ENCODE assay signal across 8 cellular contexts in the genomic region with DNA sequence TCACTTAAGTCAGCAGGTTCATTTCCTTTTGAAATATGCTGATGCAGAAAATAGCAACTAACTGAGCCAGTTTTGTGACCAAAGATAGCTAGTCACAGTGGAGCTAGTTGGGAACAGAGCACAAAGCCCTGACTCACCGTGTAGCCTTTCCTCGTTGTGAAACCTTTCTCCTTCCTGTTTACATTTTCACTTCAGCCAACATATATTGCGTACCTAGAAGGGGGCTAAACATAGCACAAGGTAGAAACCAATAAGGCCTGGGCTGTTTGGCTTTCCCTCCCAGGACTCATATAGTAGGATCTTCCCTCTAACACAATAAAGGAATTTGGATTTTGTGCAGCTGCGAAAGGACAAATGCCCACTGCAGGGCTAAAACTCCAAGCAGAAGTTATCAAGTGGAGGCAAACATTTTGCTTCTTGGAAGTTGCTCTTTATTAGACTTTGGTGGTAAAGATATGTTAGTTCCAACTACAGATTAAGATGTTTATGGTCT.
DNase-seq lines count a peak whose midpoint lies in the region; ATAC-seq lines count a peak whose summit lies in the region.

No MANE protein-coding gene starts in this region.

- peaks cover 6% of the 10 kb centered on the region for H3K4me1 Mint-ChIP-seq in stimulated activated naive CD8-positive, alpha-beta T cell treated with anti-CD3 and anti-CD28 coated beads, Interleukin-15, amount 100 ng/mL, for 72 hours

- no peak overlapping the region for H3K27ac ChIP-seq in substantia nigra (ENCODE audit: low read depth, low read length, poor library complexity, severe bottlenecking)

- ATAC-seq in GM19463 (IDR thresholded peaks at IDR 0.05; ENCODE audit: unreplicated experiment) (peak; percentile 95), HG03460 (IDR thresholded peaks at IDR 0.05; ENCODE audit: unreplicated experiment) (peak; percentile 99), HG02970 (IDR thresholded peaks at IDR 0.05; ENCODE audit: low FRiP score, unreplicated experiment) (no peak)
- ATAC-seq in stimulated activated naive CD8-positive, alpha-beta T cell treated with anti-CD3 and anti-CD28 coated beads, Interleukin-15, amount 100 ng/mL, for 72 hours: peak; percentile 90

- H3K9me3 Mint-ChIP-seq in stimulated activated naive CD8-positive, alpha-beta T cell treated with anti-CD3 and anti-CD28 coated beads, Interleukin-15, amount 100 ng/mL, for 72 hours: no peaks in the 10 kb centered on the region

- no peak overlapping the region for H3K4me3 Mint-ChIP-seq in stimulated activated naive CD8-positive, alpha-beta T cell treated with anti-CD3 and anti-CD28 coated beads, Interleukin-15, amount 100 ng/mL, for 72 hours

- H3K27me3 Mint-ChIP-seq in stimulated activated naive CD8-positive, alpha-beta T cell treated with anti-CD3 and anti-CD28 coated beads, Interleukin-15, amount 100 ng/mL, for 72 hours: no peaks in the 10 kb centered on the region

- peak overlapping the region in 1 of 2 donors; percentile 65 for H3K27ac Mint-ChIP-seq in stimulated activated naive CD8-positive, alpha-beta T cell treated with anti-CD3 and anti-CD28 coated beads, Interleukin-15, amount 100 ng/mL, for 72 hours

- DNase-seq in GF-D8 (lab: John Stamatoyannopoulos, UW) (peak; percentile 35), SW 1271 (lab: John Stamatoyannopoulos, UW) (peak; percentile 40 to 76), germinal center (ENCODE audit: low spot score) (peak; percentile 13), substantia nigra (lab: John Stamatoyannopoulos, UW) (no peak)
- DNase-seq in stimulated activated naive CD8-positive, alpha-beta T cell treated with anti-CD3 and anti-CD28 coated beads, Interleukin-15, amount 100 ng/mL, for 72 hours: no peak

Comparison
In these comparisons a context has a peak if more than half of its experiments do, and no peak if none do; other contexts are left out.
1. DNase-seq: peak in GF-D8 (single experiment), SW 1271 (2 of 2) and germinal center (single experiment); none in stimulated activated naive CD8-positive, alpha-beta T cell treated with anti-CD3 and anti-CD28 coated beads, Interleukin-15, amount 100 ng/mL, for 72 hours (0 of 2) and substantia nigra (0 of 49).